In the genomic region with DNA sequence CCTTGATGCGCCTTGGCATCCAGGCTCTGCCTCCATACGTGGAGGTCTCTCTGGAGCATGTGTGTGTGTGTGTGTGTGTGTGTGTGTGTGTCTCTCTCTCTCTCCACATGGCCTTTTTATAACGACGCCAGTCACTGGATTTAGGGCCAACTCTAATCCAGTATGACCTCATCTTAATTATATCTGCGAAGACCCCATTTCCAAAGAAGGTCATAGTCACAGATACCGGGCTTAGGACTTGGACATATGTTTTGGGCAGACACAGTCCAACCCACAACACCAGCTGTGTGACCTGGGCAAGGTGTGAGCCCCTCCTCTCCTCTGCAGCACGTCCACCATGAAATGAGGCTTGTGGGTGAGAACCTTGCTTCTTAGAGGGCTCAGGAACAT, we compare ENCODE assay signal across 20 cellular contexts.
"Had no signal": no experiment of that assay in that cellular context is flagged by ENCODE, and none has a peak within 500 bp of the region (broad histone marks: within the 10 kb centered on the region; RNA-seq: fewer than 3 reads in every experiment).

No MANE protein-coding gene starts in this region.

- H3K36me3 ChIP-seq: cardiac muscle cell, left ventricle myocardium inferior, prostate gland, upper lobe of left lung had no signal

- H3K27me3 ChIP-seq: cardiac muscle cell, esophagus muscularis mucosa, hepatocyte, suprapubic skin, upper lobe of left lung had no signal

- H3K4me3 ChIP-seq: cardiac muscle cell, esophagus muscularis mucosa, hepatocyte, left ventricle myocardium inferior, mucosa of descending colon, prostate gland, smooth muscle cell, suprapubic skin, upper lobe of left lung had no signal

- H3K9me3 ChIP-seq: esophagus muscularis mucosa, left ventricle myocardium inferior, mucosa of descending colon, prostate gland, suprapubic skin, upper lobe of left lung had no signal

- H3K4me3 Mint-ChIP-seq: activated CD8-positive, alpha-beta memory T cell treated with anti-CD3 and anti-CD28 coated beads, Interleukin-2, amount 10 ng/mL, durations not matched to agents 7 days and 5 days; activated naive CD4-positive, alpha-beta T cell treated with anti-CD3 and anti-CD28 coated beads, Interleukin-2, amount 10 ng/mL, durations not matched to agents 7 days and 5 days; naive thymus-derived CD4-positive, alpha-beta T cell; stimulated activated naive CD8-positive, alpha-beta T cell treated with anti-CD3 and anti-CD28 coated beads, Interleukin-15, Interleukin-2, amounts not matched to agents 100 ng/mL and 50 ng/mL, for 24 hours had no signal

- H3K27ac Mint-ChIP-seq: activated CD8-positive, alpha-beta memory T cell treated with anti-CD3 and anti-CD28 coated beads, Interleukin-2, amount 10 ng/mL, durations not matched to agents 7 days and 5 days; activated naive CD4-positive, alpha-beta T cell treated with anti-CD3 and anti-CD28 coated beads, Interleukin-2, amount 10 ng/mL, durations not matched to agents 7 days and 5 days; stimulated activated naive CD8-positive, alpha-beta T cell treated with anti-CD3 and anti-CD28 coated beads, Interleukin-15, Interleukin-2, amounts not matched to agents 100 ng/mL and 50 ng/mL, for 24 hours had no signal

- H3K36me3 Mint-ChIP-seq: activated CD8-positive, alpha-beta memory T cell treated with anti-CD3 and anti-CD28 coated beads, Interleukin-2, amount 10 ng/mL, durations not matched to agents 7 days and 5 days; activated naive CD4-positive, alpha-beta T cell treated with anti-CD3 and anti-CD28 coated beads, Interleukin-2, amount 10 ng/mL, durations not matched to agents 7 days and 5 days had no signal

- H3K9me3 Mint-ChIP-seq: activated naive CD4-positive, alpha-beta T cell treated with anti-CD3 and anti-CD28 coated beads, Interleukin-2, amount 10 ng/mL, durations not matched to agents 7 days and 5 days; naive thymus-derived CD4-positive, alpha-beta T cell; stimulated activated naive CD8-positive, alpha-beta T cell treated with anti-CD3 and anti-CD28 coated beads, Interleukin-15, Interleukin-2, amounts not matched to agents 100 ng/mL and 50 ng/mL, for 24 hours had no signal

- H3K4me1 ChIP-seq: prostate gland had no signal

- ATAC-seq: activated CD4-positive, CD25-positive, alpha-beta regulatory T cell treated with anti-CD3 and anti-CD28 coated beads, Interleukin-2, amount 50 U/mL, for 24 hours; activated CD8-positive, alpha-beta memory T cell treated with anti-CD3 and anti-CD28 coated beads, Interleukin-2, amount 10 ng/mL, durations not matched to agents 7 days and 5 days; mucosa of descending colon; naive thymus-derived CD4-positive, alpha-beta T cell; right cardiac atrium had no signal

- DNase-seq: activated CD8-positive, alpha-beta memory T cell treated with anti-CD3 and anti-CD28 coated beads, Interleukin-2, amount 10 ng/mL, durations not matched to agents 7 days and 5 days; activated naive CD4-positive, alpha-beta T cell treated with anti-CD3 and anti-CD28 coated beads, Interleukin-2, amount 10 ng/mL, durations not matched to agents 7 days and 5 days; activated T-cell treated with anti-CD3 and anti-CD28 coated beads, Interleukin-2, amount 50 U/mL, for 1 hour; left ventricle myocardium inferior; mucosa of descending colon; naive thymus-derived CD4-positive, alpha-beta T cell; right cardiac atrium; stimulated activated CD4-positive, alpha-beta T cell treated with anti-CD3 and anti-CD28 coated beads, Interleukin-4, amount 100 ng/mL, for 4 hours; stimulated activated CD8-positive, alpha-beta memory T cell treated with anti-CD3 and anti-CD28 coated beads, Interleukin-4, amount 100 ng/mL, for 48 hours; T-helper 9 cell; upper lobe of left lung had no signal

- H3K27ac ChIP-seq: cardiac muscle cell, esophagus muscularis mucosa, hepatocyte, left ventricle myocardium inferior, prostate gland, suprapubic skin, upper lobe of left lung had no signal

- FAIRE-seq: astrocyte had no signal

- H3K27me3 Mint-ChIP-seq: activated CD8-positive, alpha-beta memory T cell treated with anti-CD3 and anti-CD28 coated beads, Interleukin-2, amount 10 ng/mL, durations not matched to agents 7 days and 5 days; activated naive CD4-positive, alpha-beta T cell treated with anti-CD3 and anti-CD28 coated beads, Interleukin-2, amount 10 ng/mL, durations not matched to agents 7 days and 5 days; naive thymus-derived CD4-positive, alpha-beta T cell; stimulated activated naive CD8-positive, alpha-beta T cell treated with anti-CD3 and anti-CD28 coated beads, Interleukin-15, Interleukin-2, amounts not matched to agents 100 ng/mL and 50 ng/mL, for 24 hours had no signal
